ENCODE assay signal across 8 cellular contexts in genomic region chr3:44584646-44585501, GRCh38. TPM values are rescaled to one million over a fixed set of nuclear protein-coding genes. Genes with fewer than 3 reads are reported as not detected.
DNase-seq lines count a peak whose midpoint lies in the region; ATAC-seq, FAIRE-seq and TF ChIP-seq lines count a peak whose summit lies in the region.

TSS of gene ZNF660 (plus strand) at chr3:44584964. CDS start at chr3:44594194, 9,230 bp downstream.

- H3K4me1 ChIP-seq in keratinocyte (ENCODE audit: control insufficient read depth, extremely low read depth, insufficient read depth, low read length) (no peaks in the 10 kb centered on the region), Caco-2 (no peaks in the 10 kb centered on the region)

- H3K4me3 Mint-ChIP-seq in Caco-2 (ENCODE audit: unreplicated experiment): no peak within 1 kb of the TSS

- no peaks in the 10 kb centered on the region for H3K27me3 Mint-ChIP-seq in Caco-2 (ENCODE audit: insufficient read depth, unreplicated experiment)

- H3K9me3 Mint-ChIP-seq in Caco-2 (ENCODE audit: unreplicated experiment): no peaks in the 10 kb centered on the region

- no peak for TF ChIP-seq CTCF in GM12864 (IDR thresholded peaks at IDR 0.05; ENCODE audit: low read depth, low read length, missing control alignments)
- TF ChIP-seq CTCF in choroid plexus epithelial cell (conservative IDR thresholded peaks at IDR 0.05; ENCODE audit: low read depth, low read length): no peak
- no peak for TF ChIP-seq CTCF in keratinocyte (optimal IDR thresholded peaks at IDR 0.05 in 1 of 3, IDR thresholded peaks at IDR 0.05 in 1 of 3, conservative IDR thresholded peaks at IDR 0.05 in 1 of 3; ENCODE audit: extremely low read depth in 1 of 3, insufficient read depth in 2 of 3, low read length in 3 of 3)
- no peak for TF ChIP-seq CTCF in Caco-2 (IDR thresholded peaks at IDR 0.05; ENCODE audit: insufficient read depth in 1 of 2, low read depth in 1 of 2, low read length in 1 of 2, severe bottlenecking in 1 of 2, unreplicated experiment in 1 of 2)

- H3K9me3 ChIP-seq in keratinocyte (ENCODE audit: control insufficient read depth, low read depth, low read length) (no peaks in the 10 kb centered on the region), Caco-2 (no peaks in the 10 kb centered on the region)

- H3K36me3 ChIP-seq in keratinocyte (ENCODE audit: control insufficient read depth in 2 of 2, extremely low read depth in 1 of 2, insufficient read depth in 2 of 2, low read length in 2 of 2) (no peaks in the 10 kb centered on the region), Caco-2 (ENCODE audit: control insufficient read depth, insufficient read depth, low read length) (no peaks in the 10 kb centered on the region)

- ATAC-seq in HG02981 (IDR thresholded peaks at IDR 0.05; ENCODE audit: unreplicated experiment): peak; percentile 79
- no peak for ATAC-seq in GM18867 (IDR thresholded peaks at IDR 0.05; ENCODE audit: unreplicated experiment)

- H3K27ac Mint-ChIP-seq in Caco-2 (ENCODE audit: unreplicated experiment): no peak within 1 kb of the TSS

- H3K27me3 ChIP-seq in keratinocyte (ENCODE audit: control insufficient read depth, extremely low read depth, insufficient read depth, low read length) (peaks cover 21% of the 10 kb centered on the region), Caco-2 (replicated peaks; ENCODE audit: control insufficient read depth, insufficient read depth, low read length) (no peaks in the 10 kb centered on the region)

- H3K4me3 ChIP-seq in GM12864 (ENCODE audit: low read depth, low read length) (peak within 1 kb of the TSS; percentile 50), choroid plexus epithelial cell (ENCODE audit: low read depth, low read length) (peak within 1 kb of the TSS; percentile 68), keratinocyte (ENCODE audit: control insufficient read depth in 2 of 3, extremely low read depth in 1 of 3, insufficient read depth in 2 of 3, low read depth in 1 of 3, low read length in 3 of 3) (no peak within 1 kb of the TSS), skeletal muscle cell (ENCODE audit: low read depth, low read length) (peak within 1 kb of the TSS; percentile 66), Caco-2 (ENCODE audit: low read depth, low read length) (no peak within 1 kb of the TSS)

- dilution Hi-C loops in keratinocyte (cut with MboI; ENCODE audit: extremely low pct_ligation_motif_present, low sequenced_read_pairs): no loop called here

- BruUV-seq in Caco-2 (replicated peaks; lab: Mats Ljungman, UMichigan): no TSS peak

- CTCF ChIA-PET in Caco-2 (lab: Charles Lee): no interaction called here

- H3K36me3 Mint-ChIP-seq in Caco-2 (ENCODE audit: insufficient read depth, unreplicated experiment): no peaks in the 10 kb centered on the region

- H4K20me1 ChIP-seq in keratinocyte (ENCODE audit: control insufficient read depth, extremely low read depth, insufficient read depth, low read length): no peaks in the 10 kb centered on the region

- no peak within 1 kb of the TSS for H3K27ac ChIP-seq in keratinocyte (ENCODE audit: control insufficient read depth, insufficient read depth, low read length)

- no peak within 1 kb of the TSS for H2AFZ ChIP-seq in keratinocyte (ENCODE audit: control insufficient read depth, low read length)

- DNase-seq in GM12864 (ENCODE audit: low read depth): no peak
- DNase-seq in NCI-H748 treated with DMSO at 0.1 percent for 48 hours (lab: John Stamatoyannopoulos, UW): peak; percentile 51
- peak; percentile 83 for DNase-seq in choroid plexus epithelial cell (ENCODE audit: low read depth)
- DNase-seq in keratinocyte (ENCODE audit: low read depth, low spot score): no peak
- DNase-seq in skeletal muscle cell (ENCODE audit: low read depth): peak; percentile 48
- DNase-seq in Caco-2: no peak

- no peak within 1 kb of the TSS for H3K9ac ChIP-seq in keratinocyte (ENCODE audit: control insufficient read depth, extremely low read depth, insufficient read depth, low read length)

- no peaks in the 10 kb centered on the region for H3K9me1 ChIP-seq in keratinocyte (ENCODE audit: control insufficient read depth, extremely low read depth, insufficient read depth, low read length)

- POLR2A ChIA-PET in Caco-2 (lab: Charles Lee): interaction anchor here (0.5 kb wide), 1 partner anchor 253 kb away, joined by 3 read pairs; no protein-coding TSS in a partner anchor

- peak within 1 kb of the TSS; percentile 6 for H3K4me2 ChIP-seq in keratinocyte (ENCODE audit: control insufficient read depth, extremely low read depth, insufficient read depth, low read depth, low read length)

- H3K4me1 Mint-ChIP-seq in Caco-2 (ENCODE audit: low read depth, unreplicated experiment): no peaks in the 10 kb centered on the region

- H3K79me2 ChIP-seq in keratinocyte (ENCODE audit: control insufficient read depth, insufficient read depth, low read length): no peaks in the 10 kb centered on the region

- FAIRE-seq in keratinocyte (lab: Jason Lieb, UNC): no peak

- intact Hi-C loops in Caco-2 (cut with micrococcal nuclease; ENCODE audit: unreplicated experiment): no loop called here

RNA-seq across cellular contexts. Expression of gene ZNF660, which starts in this region (rescaled TPM):
- 0.01 to 0.05 TPM (median 0.02 TPM) in 3 replicates for polyA plus RNA-seq in keratinocyte
- not detected for polyA plus RNA-seq in keratinocyte (2011; ENCODE audit: low read depth)
- 0.02 TPM in 1 of 2 replicates, not detected in the other for polyA plus RNA-seq in keratinocyte (2011; cell fraction: cytosol; rRNA removed)
- 0.13 and 0.53 TPM in 2 replicates for polyA plus RNA-seq in keratinocyte (2011; cell fraction: nucleus; rRNA removed)
- polyA plus RNA-seq in keratinocyte (2012; ENCODE audit: low replicate concordance): 0.14 TPM in 1 of 2 replicates, not detected in the other
- polyA minus RNA-seq in keratinocyte: not detected in 3 replicates
- polyA minus RNA-seq in keratinocyte (2011; cell fraction: cytosol; rRNA and poly(A)+ RNA removed): not detected
- polyA minus RNA-seq in keratinocyte (2011; cell fraction: nucleus; rRNA and poly(A)+ RNA removed): 0.11 TPM in 1 of 2 replicates, not detected in the other
- not detected in 2 replicates for total RNA-seq in Caco-2 (2022)

Comparison
In these comparisons a context has a peak if more than half of its experiments do, and no peak if none do; other contexts are left out.
1. DNase-seq: peak in NCI-H748 treated with DMSO at 0.1 percent for 48 hours (single experiment), choroid plexus epithelial cell (single experiment) and skeletal muscle cell (single experiment); none in GM12864 (single experiment), keratinocyte (single experiment) and Caco-2 (0 of 2).
2. H3K4me3 ChIP-seq: peak in GM12864 (single experiment), choroid plexus epithelial cell (single experiment) and skeletal muscle cell (single experiment); none in keratinocyte (0 of 3) and Caco-2 (single experiment).